Comparison of ENCODE assay signal across 8 cellular contexts in the genomic region with DNA sequence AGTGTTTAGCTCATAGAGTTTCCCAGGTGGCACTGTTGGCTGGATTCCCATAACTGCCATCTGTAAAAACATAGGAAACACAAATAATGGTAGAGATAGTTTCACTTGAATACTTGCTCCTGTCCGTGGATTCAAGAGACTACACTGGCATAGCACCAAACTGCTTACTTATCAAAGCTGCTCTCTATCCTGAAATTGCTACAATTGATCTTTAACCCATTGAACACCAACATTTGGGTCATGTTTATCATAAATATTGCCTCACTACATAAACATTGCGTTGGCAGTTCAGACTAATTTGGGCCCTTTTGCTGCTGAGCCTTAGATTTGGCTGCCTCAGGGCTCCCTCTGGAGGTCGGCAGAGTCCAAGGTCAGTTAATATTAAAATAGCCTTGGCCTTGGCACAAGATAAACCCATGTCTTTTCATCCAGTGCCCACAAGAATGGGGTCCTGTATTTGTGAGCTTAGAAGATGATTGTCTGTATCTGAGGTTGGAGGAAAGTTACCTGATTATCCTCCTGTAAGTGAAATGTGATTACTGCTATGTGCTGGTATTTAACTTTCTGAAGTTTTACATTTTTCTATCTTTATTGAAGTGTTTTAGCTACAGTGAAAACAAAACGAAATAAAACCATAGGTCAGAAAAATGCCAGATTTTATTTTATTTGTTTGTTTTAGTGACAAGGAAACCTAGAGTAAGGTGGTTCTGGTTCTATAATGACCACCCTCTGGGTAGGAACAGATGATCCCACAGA. TPM values are rescaled to one million over a fixed set of nuclear protein-coding genes. Genes with fewer than 3 reads are reported as not detected.
A peak's percentile ranks its signal among the peaks of the same experiment; 100 is the strongest.
DNase-seq lines count a peak whose midpoint lies in the region; ATAC-seq and TF ChIP-seq lines count a peak whose summit lies in the region.

No MANE protein-coding gene starts in this region.

- H3K4me3 ChIP-seq in gastrocnemius medialis = no peak overlapping the region

- peaks cover 10% of the 10 kb centered on the region for H3K4me1 Mint-ChIP-seq in activated naive CD8-positive, alpha-beta T cell treated with anti-CD3 and anti-CD28 coated beads, Interleukin-2, amount 50 U/mL, for 24 hours

- H3K9me3 ChIP-seq in gastrocnemius medialis = no peaks in the 10 kb centered on the region

- peaks cover under 1% of the 10 kb centered on the region for H3K27me3 Mint-ChIP-seq in activated naive CD8-positive, alpha-beta T cell treated with anti-CD3 and anti-CD28 coated beads, Interleukin-2, amount 50 U/mL, for 24 hours

- intact Hi-C loops in left cardiac atrium (cut with DNase I) = loop anchor here in 1 of 2 donors (5.0 to 10.0 kb wide), 2 partner anchors 38 to 61 kb away; a partner anchor contains a TSS
- intact Hi-C loops in gastrocnemius medialis (cut with DNase I; ENCODE audit: low total_unique reads) = loop anchor here (1.0 to 5.0 kb wide), 3 partner anchors 38 to 129 kb away; no protein-coding TSS in a partner anchor

- H3K27me3 ChIP-seq in gastrocnemius medialis = no peaks in the 10 kb centered on the region

- TF ChIP-seq CTCF in GM12874 (IDR thresholded peaks at IDR 0.05; ENCODE audit: insufficient read depth, low read depth, low read length) (peak; percentile 59), gastrocnemius medialis (IDR thresholded peaks at IDR 0.05 in 4 of 5, conservative IDR thresholded peaks at IDR 0.05 in 1 of 5) (peak; percentile 58 to 69 (median 62))

- ATAC-seq in HG03354 (IDR thresholded peaks at IDR 0.05; ENCODE audit: poor library complexity, severe bottlenecking, unreplicated experiment) = peak; percentile 76
- no peak for ATAC-seq in activated naive CD8-positive, alpha-beta T cell treated with anti-CD3 and anti-CD28 coated beads, Interleukin-2, amount 50 U/mL, for 24 hours
- ATAC-seq in left cardiac atrium = peak; percentile 70 to 81
- ATAC-seq in gastrocnemius medialis = peak; percentile 57 to 79
- ATAC-seq in HG03280 (IDR thresholded peaks at IDR 0.05; ENCODE audit: unreplicated experiment) = no peak

- no peak overlapping the region for H3K27ac ChIP-seq in gastrocnemius medialis

- H3K4me3 Mint-ChIP-seq in activated naive CD8-positive, alpha-beta T cell treated with anti-CD3 and anti-CD28 coated beads, Interleukin-2, amount 50 U/mL, for 24 hours = no peak overlapping the region

- DNase-seq in ACHN (peak; percentile 33), NCI-H460 (ENCODE audit: extremely low read depth, low read depth) (peak; percentile 40), left cardiac atrium (peak; percentile 62), gastrocnemius medialis (peak in 1 of 2 donors; percentile 23)
- peak; percentile 17 for DNase-seq in activated naive CD8-positive, alpha-beta T cell treated with anti-CD3 and anti-CD28 coated beads, Interleukin-2, amount 50 U/mL, for 24 hours

- no peak for TF ChIP-seq POLR2A in gastrocnemius medialis (IDR thresholded peaks at IDR 0.05)

- peaks cover 19 to 23% of the 10 kb centered on the region in 2 donors for H3K4me1 ChIP-seq in gastrocnemius medialis

- no peaks in the 10 kb centered on the region for H3K36me3 Mint-ChIP-seq in activated naive CD8-positive, alpha-beta T cell treated with anti-CD3 and anti-CD28 coated beads, Interleukin-2, amount 50 U/mL, for 24 hours (ENCODE audit: low read depth)

- no peak overlapping the region for H3K27ac Mint-ChIP-seq in activated naive CD8-positive, alpha-beta T cell treated with anti-CD3 and anti-CD28 coated beads, Interleukin-2, amount 50 U/mL, for 24 hours

- H3K9me3 Mint-ChIP-seq in activated naive CD8-positive, alpha-beta T cell treated with anti-CD3 and anti-CD28 coated beads, Interleukin-2, amount 50 U/mL, for 24 hours = no peaks in the 10 kb centered on the region

- in situ Hi-C loops in ACHN (cut with HindIII; ENCODE audit: low pct_ligation_motif_present, low pct_unique_long_range_greater_than_20kb, low sequenced_read_pairs) = no loop called here
- in situ Hi-C loops in gastrocnemius medialis (cut with MboI; ENCODE audit: low sequenced_read_pairs in 4 of 4) = loop anchor here in 3 of 4 donors (5.0 to 10.0 kb wide), 2 partner anchors 38 to 131 kb away; no protein-coding TSS in a partner anchor

- no peaks in the 10 kb centered on the region for H3K36me3 ChIP-seq in gastrocnemius medialis

RNA-seq across cellular contexts. Expression of a gene that starts 4.0 kb away (rescaled TPM):
- total RNA-seq in NCI-H460 (2014; rRNA removed; shearing (Covaris generic)) = 0.17 TPM in 1 of 2 replicates, not detected in the other
- not detected in 2 replicates for polyA plus RNA-seq in NCI-H460 (2014; cell fraction: nucleus; rRNA removed)
- 1 to 10 TPM in 1 of 2 donors, under 1 TPM in 1; 0.18 to 1.2 TPM for total RNA-seq in left cardiac atrium
- 1 to 10 TPM in 2 of 4 donors, under 1 TPM in 2; 0.82 to 2.5 (median 1.2) TPM for total RNA-seq in gastrocnemius medialis

Comparison
In these comparisons a context has a peak if more than half of its experiments do, and no peak if none do; other contexts are left out.
1. ATAC-seq: peak in HG03354 (single experiment), left cardiac atrium (2 of 2) and gastrocnemius medialis (2 of 2); none in activated naive CD8-positive, alpha-beta T cell treated with anti-CD3 and anti-CD28 coated beads, Interleukin-2, amount 50 U/mL, for 24 hours (single experiment) and HG03280 (single experiment).